Comparison of ENCODE assay signal across 12 cellular contexts in the genomic region with DNA sequence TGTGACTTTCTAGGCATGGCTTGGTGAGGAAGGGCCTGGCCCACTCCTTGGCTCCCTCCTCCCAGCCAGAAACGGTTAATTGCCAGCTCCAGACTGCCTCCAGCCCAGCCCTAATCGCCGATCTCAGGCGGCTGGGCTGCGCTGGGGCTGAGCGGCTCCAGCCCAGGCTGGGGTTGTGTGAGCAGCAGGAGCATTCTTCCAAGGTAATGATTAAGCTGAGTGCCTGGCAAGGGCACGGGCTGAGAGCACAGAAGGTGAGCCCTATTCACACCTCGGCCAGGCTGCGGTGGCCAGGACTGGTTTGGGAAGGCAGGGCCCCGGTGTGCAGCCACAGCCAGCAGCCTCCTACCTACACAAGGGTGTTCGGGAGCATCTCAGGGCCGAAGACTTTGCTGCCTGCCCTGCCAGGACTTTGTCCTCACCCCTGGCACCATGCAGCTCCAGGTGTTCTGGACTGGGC. TPM values are rescaled to one million over a fixed set of nuclear protein-coding genes. Genes with fewer than 3 reads are reported as not detected.
DNase-seq lines count a peak whose midpoint lies in the region; ATAC-seq, FAIRE-seq and TF ChIP-seq lines count a peak whose summit lies in the region.
"Had no signal": no experiment of that assay in that cellular context is flagged by ENCODE, and none has a peak within 500 bp of the region (broad histone marks: within the 10 kb centered on the region; RNA-seq: fewer than 3 reads in every experiment).

A gene (plus strand): TSS at position 257 of the 460 bp plus-strand sequence. CDS start 176 bp downstream, at position 433.

- intact Hi-C loops in Right ventricle myocardium inferior (cut with DNase I) (no loop called here), left ventricle myocardium inferior (cut with micrococcal nuclease) (no loop called here), K562 (cut with micrococcal nuclease) (no loop called here), HepG2 (cut with micrococcal nuclease; ENCODE audit: unreplicated experiment) (no loop called here), upper lobe of right lung (cut with DNase I) (no loop called here), testis (cut with DNase I; ENCODE audit: low total_unique reads) (no loop called here)

- H3K4me3 ChIP-seq in left ventricle myocardium inferior (no peak within 1 kb of the TSS), K562 (no peak within 1 kb of the TSS), HepG2 (replicated peaks in 1 of 3; ENCODE audit: insufficient read depth in 1 of 3, low read depth in 2 of 3, low read length in 3 of 3) (peak within 1 kb of the TSS; percentile 11 to 55 (median 33)), upper lobe of right lung (no peak within 1 kb of the TSS), testis (no peak within 1 kb of the TSS)
- H3K4me3 ChIP-seq: vagina had no signal

- no peak for TF ChIP-seq RAD21 in K562 (CRISPR knock-in tag; conservative IDR thresholded peaks at IDR 0.05 in 1 of 2, IDR thresholded peaks at IDR 0.05 in 1 of 2)
- TF ChIP-seq RAD21 in HepG2 (CRISPR knock-in tag; IDR thresholded peaks at IDR 0.05), result no peak

- H3K9me3 ChIP-seq in left ventricle myocardium inferior (replicated peaks) (no peaks in the 10 kb centered on the region), K562 (replicated peaks; ENCODE audit: control insufficient read depth, insufficient read depth, low read depth, low read length) (no peaks in the 10 kb centered on the region), HepG2 (ENCODE audit: low read length) (no peaks in the 10 kb centered on the region), upper lobe of right lung (no peaks in the 10 kb centered on the region), testis (no peaks in the 10 kb centered on the region)
- H3K9me3 ChIP-seq: vagina had no signal

- no peak within 1 kb of the TSS; the same call in 1 of the 2 replicates for H2AFZ ChIP-seq in K562 (ENCODE audit: low read depth, low read length)
- no peak within 1 kb of the TSS for H2AFZ ChIP-seq in HepG2 (ENCODE audit: low read length)

- FAIRE-seq in K562 (lab: Jason Lieb, UNC) (peak; percentile 49), HepG2 (lab: Jason Lieb, UNC) (peak; percentile 77)

- H4K20me1 ChIP-seq in K562 (replicated peaks; ENCODE audit: control insufficient read depth, insufficient read depth, low read length) (peaks cover 3% of the 10 kb centered on the region; the same call in 1 of the 2 replicates), HepG2 (ENCODE audit: insufficient read depth, low read length) (no peaks in the 10 kb centered on the region)

- TF ChIP-seq CTCF in left ventricle myocardium inferior (IDR thresholded peaks at IDR 0.05; ENCODE audit: borderline replicate concordance), result no peak
- TF ChIP-seq CTCF in K562 (IDR thresholded peaks at IDR 0.05 in 2 of 3, conservative IDR thresholded peaks at IDR 0.05 in 1 of 3; ENCODE audit: insufficient read depth in 2 of 3, low read depth in 1 of 3, low read length in 3 of 3), result no peak
- TF ChIP-seq CTCF in HepG2 (CRISPR knock-in tag; IDR thresholded peaks at IDR 0.05), result no peak; the same call in 1 of the 2 replicates
- no peak for TF ChIP-seq CTCF in upper lobe of right lung (IDR thresholded peaks at IDR 0.05)
- no peak for TF ChIP-seq CTCF in testis (IDR thresholded peaks at IDR 0.05)

- H3K4me1 ChIP-seq in left ventricle myocardium inferior (peaks cover 34% of the 10 kb centered on the region), K562 (replicated peaks in 1 of 2; ENCODE audit: control insufficient read depth in 2 of 2, insufficient read depth in 2 of 2, low read length in 2 of 2) (peaks cover 32 to 35% of the 10 kb centered on the region in 2 experiments), HepG2 (ENCODE audit: insufficient read depth, low read length) (peaks cover 40% of the 10 kb centered on the region), upper lobe of right lung (peaks cover 14% of the 10 kb centered on the region), testis (peaks cover 6% of the 10 kb centered on the region)
- H3K4me1 ChIP-seq: vagina had no signal

- H3K4me2 ChIP-seq in K562 (ENCODE audit: insufficient read depth, low read length), result no peak within 1 kb of the TSS
- peak within 1 kb of the TSS; percentile 79 for H3K4me2 ChIP-seq in HepG2 (ENCODE audit: low read depth, low read length)

- WGBS in K562 (ENCODE audit: insufficient coverage, low coverage, missing lambda C conversion rate), result 13% methylated on average over 12 of the region's 12 CpGs
- WGBS in HepG2 (ENCODE audit: low lambda C conversion rate), result 7% methylated on average over 3 of the region's 12 CpGs
- 52 to 88% methylated on average over 2 to 12 of the region's 12 CpGs for WGBS in testis, 2 donors

- TF ChIP-seq EP300 in K562 (IDR thresholded peaks at IDR 0.05; ENCODE audit: low read length), result no peak
- no peak for TF ChIP-seq EP300 in HepG2 (IDR thresholded peaks at IDR 0.05; ENCODE audit: low read depth in 2 of 2, low read length in 2 of 2)
- no peak for TF ChIP-seq EP300 in HepG2 (CRISPR knock-in tag; IDR thresholded peaks at IDR 0.05; ENCODE audit: borderline replicate concordance)

- CTCF ChIA-PET in K562 (lab: Yijun Ruan, JAX; ENCODE audit: low intra/inter-chr PET ratio) (no interaction called here), HepG2 (lab: Yijun Ruan, JAX; ENCODE audit: low intra/inter-chr PET ratio, low total read pairs) (no interaction called here)

- no peak within 1 kb of the TSS for H3K27ac ChIP-seq in left ventricle myocardium inferior (replicated peaks)
- H3K27ac ChIP-seq in K562 (ENCODE audit: extremely low read depth, low read depth, low read length), result no peak within 1 kb of the TSS
- no peak within 1 kb of the TSS for H3K27ac ChIP-seq in HepG2 (ENCODE audit: extremely low read length, insufficient read depth, low read length)
- no peak within 1 kb of the TSS for H3K27ac ChIP-seq in upper lobe of right lung
- H3K27ac ChIP-seq in testis, result no peak within 1 kb of the TSS
- H3K27ac ChIP-seq: vagina had no signal

- BruUV-seq in K562 (replicated peaks; lab: Mats Ljungman, UMichigan) (no TSS peak), HepG2 (replicated peaks; lab: Mats Ljungman, UMichigan) (no TSS peak)

- POLR2A ChIA-PET in K562 (lab: Yijun Ruan, JAX) (no interaction called here), HepG2 (lab: Yijun Ruan, JAX) (interaction anchor here (0.8 to 1.8 kb wide), 6 partner anchors 22 to 79 kb away, joined by 3 to 8 read pairs (median 3); a partner anchor contains a TSS)

- H3K9me1 ChIP-seq in K562 (ENCODE audit: control insufficient read depth, insufficient read depth, low read length), result peaks cover 3% of the 10 kb centered on the region

- TF ChIP-seq POLR2A in K562 (conservative IDR thresholded peaks at IDR 0.05) (no peak), HepG2 (IDR thresholded peaks at IDR 0.05; ENCODE audit: insufficient read depth in 1 of 2, low read depth in 2 of 2, low read length in 2 of 2) (no peak), testis (IDR thresholded peaks at IDR 0.05) (no peak)

- ATAC-seq in Right ventricle myocardium inferior (peak; percentile 77), K562 (peak; percentile 78), HepG2 (peak; percentile 99), upper lobe of right lung (peak; percentile 94), GM18517 (IDR thresholded peaks at IDR 0.05; ENCODE audit: unreplicated experiment) (no peak)
- ATAC-seq: activated T-helper 17 cell treated with anti-CD3 and anti-CD28 coated beads, Interleukin-2, amount 50 U/mL, for 72 hours had no signal

- H3K9ac ChIP-seq in K562 (ENCODE audit: insufficient read depth in 1 of 2, low read depth in 2 of 2, low read length in 2 of 2) (peak within 1 kb of the TSS in 1 of 2 experiments; percentile 38; a peak in 1 of 4 replicates), HepG2 (ENCODE audit: insufficient read depth, low read depth, low read length) (no peak within 1 kb of the TSS)

- DNase-seq in Right ventricle myocardium inferior (ENCODE audit: missing footprints), result no peak
- no peak for DNase-seq in left ventricle myocardium inferior
- peak; percentile 37 to 65 (median 52) for DNase-seq in K562 (ENCODE audit: extremely low read depth in 1 of 4, low spot score in 3 of 4)
- peak; percentile 66 for DNase-seq in HepG2 (ENCODE audit: low spot score)
- DNase-seq in upper lobe of right lung, result peak; percentile 89
- DNase-seq in testis, result no peak
- DNase-seq in NOMO-1 (lab: John Stamatoyannopoulos, UW; ENCODE audit: unreplicated experiment in 2 of 2), result no peak
- DNase-seq: NCI-H82, occipital lobe had no signal

- no peaks in the 10 kb centered on the region for H3K36me3 ChIP-seq in left ventricle myocardium inferior
- no peaks in the 10 kb centered on the region for H3K36me3 ChIP-seq in K562 (ENCODE audit: control insufficient read depth, insufficient read depth, low read length)
- H3K36me3 ChIP-seq in HepG2 (replicated peaks in 1 of 2; ENCODE audit: control insufficient read depth in 1 of 2, insufficient read depth in 2 of 2, low read length in 2 of 2), result no peaks in the 10 kb centered on the region
- no peaks in the 10 kb centered on the region for H3K36me3 ChIP-seq in upper lobe of right lung
- H3K36me3 ChIP-seq in testis (ENCODE audit: low read depth, missing control alignments), result no peaks in the 10 kb centered on the region
- H3K36me3 ChIP-seq: vagina had no signal

- H3K79me2 ChIP-seq in K562 (ENCODE audit: control insufficient read depth, insufficient read depth, low read length), result no peaks in the 10 kb centered on the region
- no peaks in the 10 kb centered on the region for H3K79me2 ChIP-seq in HepG2 (ENCODE audit: insufficient read depth, low read length)

- H3K27me3 ChIP-seq in left ventricle myocardium inferior (ENCODE audit: low read depth), result no peaks in the 10 kb centered on the region
- peaks cover 2 to 28% of the 10 kb centered on the region in 2 experiments; a peak in 4 of 5 replicates for H3K27me3 ChIP-seq in K562 (ENCODE audit: control insufficient read depth in 2 of 2, insufficient read depth in 2 of 2, low read length in 2 of 2)
- peaks cover 2 to 53% of the 10 kb centered on the region in 2 experiments for H3K27me3 ChIP-seq in HepG2 (ENCODE audit: control insufficient read depth in 1 of 2, insufficient read depth in 2 of 2, low read length in 2 of 2)
- H3K27me3 ChIP-seq in upper lobe of right lung, result no peaks in the 10 kb centered on the region
- H3K27me3 ChIP-seq in testis, result no peaks in the 10 kb centered on the region
- H3K27me3 ChIP-seq: vagina had no signal

- in situ Hi-C loops in K562 (cut with MboI), result no loop called here
- in situ Hi-C loops in HepG2 (cut with HindIII; ENCODE audit: extremely low pct_ligation_motif_present, low pct_unique_long_range_greater_than_20kb), result no loop called here

RNA-seq across cellular contexts. Expression of the gene that starts here (rescaled TPM):
- total RNA-seq in Right ventricle myocardium inferior (not detected), left ventricle myocardium inferior (not detected), K562 (2014; rRNA removed) (not detected in 2 replicates), K562 (2014; rRNA removed; fragmentation: Illumina TruSeq; extraction: Trizol) (not detected in 2 replicates), K562 (2015; rRNA removed; fragmentation: Illumina TruSeq; extraction: Trizol) (not detected in 2 replicates), K562 (2021) (not detected in 2 replicates), HepG2 (2016; rRNA removed; fragmentation: Illumina TruSeq; extraction: Trizol) (0.04 TPM in 1 of 2 replicates, not detected in the other), upper lobe of right lung (not detected), testis (1 to 10 TPM; 1.5 to 8.7 TPM)
- not detected in 2 replicates for total RNA-seq in K562 (2011; cell fraction: chromatin; rRNA removed; ENCODE audit: low replicate concordance)
- total RNA-seq in K562 (2011; cell fraction: nucleolus; rRNA removed), result not detected in 2 replicates
- not detected in 2 replicates for total RNA-seq in K562 (2011; cell fraction: nucleoplasm; rRNA removed)
- polyA plus RNA-seq in K562 (2011; rRNA removed) (not detected in 2 replicates), K562 (2014; fragmentation: Illumina TruSeq; extraction: Trizol) (not detected in 2 replicates), K562 (2014; fragmentation: Nextera tagmentation; extraction: Ambion mirVana) (not detected), K562 (2014; rRNA removed) (not detected in 2 replicates), HepG2 (2011; rRNA removed) (not detected in 2 replicates), testis (ENCODE audit: insufficient read depth, low read depth, low replicate concordance) (3.0 TPM)
- not detected in 2 replicates for polyA plus RNA-seq in K562 (2011; cell fraction: cytosol; rRNA removed)
- polyA plus RNA-seq in K562 (2011; cell fraction: nucleus; rRNA removed), result not detected in 2 replicates
- not detected in 2 replicates for polyA plus RNA-seq in K562 (2012)
- not detected in 2 replicates for polyA minus RNA-seq in K562 (2011; rRNA and poly(A)+ RNA removed)
- polyA minus RNA-seq in K562 (2011; cell fraction: cytosol; rRNA and poly(A)+ RNA removed), result not detected in 2 replicates
- polyA minus RNA-seq in K562 (2011; cell fraction: nucleus; rRNA and poly(A)+ RNA removed), result not detected in 2 replicates
- total RNA-seq in HepG2 (2016; cell fraction: cytosol; rRNA removed; fragmentation: Illumina TruSeq; extraction: Trizol; ENCODE audit: low read depth), result 0.09 TPM in 1 of 2 replicates, not detected in the other
- total RNA-seq in HepG2 (2016; cell fraction: insoluble cytoplasmic fraction; rRNA removed; fragmentation: Illumina TruSeq; extraction: Trizol), result 0.04 TPM in 1 of 2 replicates, not detected in the other
- 0.12 TPM in 1 of 2 replicates, not detected in the other for total RNA-seq in HepG2 (2016; cell fraction: membrane; rRNA removed; fragmentation: Illumina TruSeq; extraction: Trizol)
- 0.16 and 0.19 TPM in 2 replicates for total RNA-seq in HepG2 (2016; cell fraction: nucleus; rRNA removed; fragmentation: Illumina TruSeq; extraction: Trizol)
- not detected in 2 replicates for polyA plus RNA-seq in HepG2 (2011; cell fraction: cytosol; rRNA removed)
- polyA plus RNA-seq in HepG2 (2011; cell fraction: nucleus; rRNA removed), result not detected in 2 replicates
- not detected in 2 replicates for polyA plus RNA-seq in HepG2 (2012)
- not detected in 2 replicates for polyA plus RNA-seq in HepG2 (2016; cell fraction: cytosol; fragmentation: Illumina TruSeq; extraction: Trizol; ENCODE audit: low read depth)
- polyA plus RNA-seq in HepG2 (2016; cell fraction: insoluble cytoplasmic fraction; fragmentation: Illumina TruSeq; extraction: Trizol; ENCODE audit: low read depth), result not detected in 2 replicates
- not detected in 2 replicates for polyA plus RNA-seq in HepG2 (2016; cell fraction: membrane; fragmentation: Illumina TruSeq; extraction: Trizol; ENCODE audit: low read depth)
- not detected in 2 replicates for polyA plus RNA-seq in HepG2 (2016; cell fraction: nucleus; fragmentation: Illumina TruSeq; extraction: Trizol; ENCODE audit: insufficient read depth, low read depth)
- polyA minus RNA-seq in HepG2 (2011; rRNA and poly(A)+ RNA removed; ENCODE audit: low replicate concordance), result not detected in 2 replicates
- polyA minus RNA-seq in HepG2 (2011; cell fraction: cytosol; rRNA and poly(A)+ RNA removed), result not detected in 2 replicates
- polyA minus RNA-seq in HepG2 (2011; cell fraction: nucleus; rRNA and poly(A)+ RNA removed), result 0.13 and 0.25 TPM in 2 replicates
- total RNA-seq: activated T-helper 17 cell treated with anti-CD3 and anti-CD28 coated beads, Interleukin-2, amount 50 U/mL, for 72 hours; vagina had no signal

Comparison
In these comparisons a context has a peak if more than half of its experiments do, and no peak if none do; other contexts are left out.
1. Peak in ATAC-seq in Right ventricle myocardium inferior; RNA of the gene not detected or under 1 TPM.
2. Peak in DNase-seq and ATAC-seq in K562; RNA of the gene not detected or under 1 TPM.
3. Peak in DNase-seq, ATAC-seq, H3K4me3 ChIP-seq and H3K4me2 ChIP-seq in HepG2; RNA of the gene not detected or under 1 TPM.
4. Peak in DNase-seq and ATAC-seq in upper lobe of right lung; RNA of the gene not detected or under 1 TPM.